2 cellular contexts compared by ENCODE assay signal in genomic region chr1:31640964-31641363, GRCh38.
TF ChIP-seq lines count a peak whose summit lies in the region.

No MANE protein-coding gene starts in this region.

TF ChIP-seq in GM23338, 12 proteins besides CTCF, POLR2A, EP300 and RAD21:
- TF ChIP-seq, protein P1, sequence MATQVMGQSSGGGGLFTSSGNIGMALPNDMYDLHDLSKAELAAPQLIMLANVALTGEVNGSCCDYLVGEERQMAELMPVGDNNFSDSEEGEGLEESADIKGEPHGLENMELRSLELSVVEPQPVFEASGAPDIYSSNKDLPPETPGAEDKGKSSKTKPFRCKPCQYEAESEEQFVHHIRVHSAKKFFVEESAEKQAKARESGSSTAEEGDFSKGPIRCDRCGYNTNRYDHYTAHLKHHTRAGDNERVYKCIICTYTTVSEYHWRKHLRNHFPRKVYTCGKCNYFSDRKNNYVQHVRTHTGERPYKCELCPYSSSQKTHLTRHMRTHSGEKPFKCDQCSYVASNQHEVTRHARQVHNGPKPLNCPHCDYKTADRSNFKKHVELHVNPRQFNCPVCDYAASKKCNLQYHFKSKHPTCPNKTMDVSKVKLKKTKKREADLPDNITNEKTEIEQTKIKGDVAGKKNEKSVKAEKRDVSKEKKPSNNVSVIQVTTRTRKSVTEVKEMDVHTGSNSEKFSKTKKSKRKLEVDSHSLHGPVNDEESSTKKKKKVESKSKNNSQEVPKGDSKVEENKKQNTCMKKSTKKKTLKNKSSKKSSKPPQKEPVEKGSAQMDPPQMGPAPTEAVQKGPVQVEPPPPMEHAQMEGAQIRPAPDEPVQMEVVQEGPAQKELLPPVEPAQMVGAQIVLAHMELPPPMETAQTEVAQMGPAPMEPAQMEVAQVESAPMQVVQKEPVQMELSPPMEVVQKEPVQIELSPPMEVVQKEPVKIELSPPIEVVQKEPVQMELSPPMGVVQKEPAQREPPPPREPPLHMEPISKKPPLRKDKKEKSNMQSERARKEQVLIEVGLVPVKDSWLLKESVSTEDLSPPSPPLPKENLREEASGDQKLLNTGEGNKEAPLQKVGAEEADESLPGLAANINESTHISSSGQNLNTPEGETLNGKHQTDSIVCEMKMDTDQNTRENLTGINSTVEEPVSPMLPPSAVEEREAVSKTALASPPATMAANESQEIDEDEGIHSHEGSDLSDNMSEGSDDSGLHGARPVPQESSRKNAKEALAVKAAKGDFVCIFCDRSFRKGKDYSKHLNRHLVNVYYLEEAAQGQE (IDR thresholded peaks at IDR 0.05; ENCODE audit: unreplicated experiment): no peak
- TF ChIP-seq POLR2AphosphoS5 (IDR thresholded peaks at IDR 0.05; ENCODE audit: low read depth) (no peak), NANOG (IDR thresholded peaks at IDR 0.05; ENCODE audit: borderline replicate concordance) (no peak), EZH2 (IDR thresholded peaks at IDR 0.05; ENCODE audit: low read depth, unreplicated experiment) (no peak), EZH2phosphoT487 (IDR thresholded peaks at IDR 0.05; ENCODE audit: unreplicated experiment) (no peak), ZNF114 (CRISPR knock-in tag; IDR thresholded peaks at IDR 0.05) (no peak), JUNB (IDR thresholded peaks at IDR 0.05; ENCODE audit: unreplicated experiment) (no peak), ETS1 (IDR thresholded peaks at IDR 0.05) (no peak), STAT1 (IDR thresholded peaks at IDR 0.05; ENCODE audit: unreplicated experiment) (no peak), CREB1 (CRISPR knock-in tag; IDR thresholded peaks at IDR 0.05; ENCODE audit: low read depth) (no peak), ZNF331 (CRISPR knock-in tag; IDR thresholded peaks at IDR 0.05; ENCODE audit: low read depth) (no peak)
- TF ChIP-seq, protein P2, sequence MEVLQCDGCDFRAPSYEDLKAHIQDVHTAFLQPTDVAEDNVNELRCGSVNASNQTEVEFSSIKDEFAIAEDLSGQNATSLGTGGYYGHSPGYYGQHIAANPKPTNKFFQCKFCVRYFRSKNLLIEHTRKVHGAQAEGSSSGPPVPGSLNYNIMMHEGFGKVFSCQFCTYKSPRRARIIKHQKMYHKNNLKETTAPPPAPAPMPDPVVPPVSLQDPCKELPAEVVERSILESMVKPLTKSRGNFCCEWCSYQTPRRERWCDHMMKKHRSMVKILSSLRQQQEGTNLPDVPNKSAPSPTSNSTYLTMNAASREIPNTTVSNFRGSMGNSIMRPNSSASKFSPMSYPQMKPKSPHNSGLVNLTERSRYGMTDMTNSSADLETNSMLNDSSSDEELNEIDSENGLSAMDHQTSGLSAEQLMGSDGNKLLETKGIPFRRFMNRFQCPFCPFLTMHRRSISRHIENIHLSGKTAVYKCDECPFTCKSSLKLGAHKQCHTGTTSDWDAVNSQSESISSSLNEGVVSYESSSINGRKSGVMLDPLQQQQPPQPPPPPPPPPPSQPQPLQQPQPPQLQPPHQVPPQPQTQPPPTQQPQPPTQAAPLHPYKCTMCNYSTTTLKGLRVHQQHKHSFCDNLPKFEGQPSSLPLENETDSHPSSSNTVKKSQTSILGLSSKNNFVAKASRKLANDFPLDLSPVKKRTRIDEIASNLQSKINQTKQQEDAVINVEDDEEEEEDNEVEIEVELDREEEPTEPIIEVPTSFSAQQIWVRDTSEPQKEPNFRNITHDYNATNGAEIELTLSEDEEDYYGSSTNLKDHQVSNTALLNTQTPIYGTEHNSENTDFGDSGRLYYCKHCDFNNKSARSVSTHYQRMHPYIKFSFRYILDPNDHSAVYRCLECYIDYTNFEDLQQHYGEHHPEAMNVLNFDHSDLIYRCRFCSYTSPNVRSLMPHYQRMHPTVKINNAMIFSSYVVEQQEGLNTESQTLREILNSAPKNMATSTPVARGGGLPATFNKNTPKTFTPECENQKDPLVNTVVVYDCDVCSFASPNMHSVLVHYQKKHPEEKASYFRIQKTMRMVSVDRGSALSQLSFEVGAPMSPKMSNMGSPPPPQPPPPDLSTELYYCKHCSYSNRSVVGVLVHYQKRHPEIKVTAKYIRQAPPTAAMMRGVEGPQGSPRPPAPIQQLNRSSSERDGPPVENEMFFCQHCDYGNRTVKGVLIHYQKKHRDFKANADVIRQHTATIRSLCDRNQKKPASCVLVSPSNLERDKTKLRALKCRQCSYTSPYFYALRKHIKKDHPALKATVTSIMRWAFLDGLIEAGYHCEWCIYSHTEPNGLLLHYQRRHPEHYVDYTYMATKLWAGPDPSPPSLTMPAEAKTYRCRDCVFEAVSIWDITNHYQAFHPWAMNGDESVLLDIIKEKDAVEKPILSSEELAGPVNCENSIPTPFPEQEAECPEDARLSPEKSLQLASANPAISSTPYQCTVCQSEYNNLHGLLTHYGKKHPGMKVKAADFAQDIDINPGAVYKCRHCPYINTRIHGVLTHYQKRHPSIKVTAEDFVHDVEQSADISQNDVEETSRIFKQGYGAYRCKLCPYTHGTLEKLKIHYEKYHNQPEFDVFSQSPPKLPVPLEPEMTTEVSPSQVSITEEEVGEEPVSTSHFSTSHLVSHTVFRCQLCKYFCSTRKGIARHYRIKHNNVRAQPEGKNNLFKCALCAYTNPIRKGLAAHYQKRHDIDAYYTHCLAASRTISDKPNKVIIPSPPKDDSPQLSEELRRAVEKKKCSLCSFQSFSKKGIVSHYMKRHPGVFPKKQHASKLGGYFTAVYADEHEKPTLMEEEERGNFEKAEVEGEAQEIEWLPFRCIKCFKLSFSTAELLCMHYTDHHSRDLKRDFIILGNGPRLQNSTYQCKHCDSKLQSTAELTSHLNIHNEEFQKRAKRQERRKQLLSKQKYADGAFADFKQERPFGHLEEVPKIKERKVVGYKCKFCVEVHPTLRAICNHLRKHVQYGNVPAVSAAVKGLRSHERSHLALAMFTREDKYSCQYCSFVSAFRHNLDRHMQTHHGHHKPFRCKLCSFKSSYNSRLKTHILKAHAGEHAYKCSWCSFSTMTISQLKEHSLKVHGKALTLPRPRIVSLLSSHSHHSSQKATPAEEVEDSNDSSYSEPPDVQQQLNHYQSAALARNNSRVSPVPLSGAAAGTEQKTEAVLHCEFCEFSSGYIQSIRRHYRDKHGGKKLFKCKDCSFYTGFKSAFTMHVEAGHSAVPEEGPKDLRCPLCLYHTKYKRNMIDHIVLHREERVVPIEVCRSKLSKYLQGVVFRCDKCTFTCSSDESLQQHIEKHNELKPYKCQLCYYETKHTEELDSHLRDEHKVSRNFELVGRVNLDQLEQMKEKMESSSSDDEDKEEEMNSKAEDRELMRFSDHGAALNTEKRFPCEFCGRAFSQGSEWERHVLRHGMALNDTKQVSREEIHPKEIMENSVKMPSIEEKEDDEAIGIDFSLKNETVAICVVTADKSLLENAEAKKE (CRISPR knock-in tag; IDR thresholded peaks at IDR 0.05): no peak

TF ChIP-seq in H1, 55 proteins besides CTCF, POLR2A, EP300 and RAD21:
- TF ChIP-seq JUND (IDR thresholded peaks at IDR 0.05; ENCODE audit: low read length) (no peak), RFX5 (IDR thresholded peaks at IDR 0.05; ENCODE audit: borderline replicate concordance, low read depth, low read length) (no peak)
